ENCODE assay signal across 17 cellular contexts in genomic region chr6:165684333-165684732, GRCh38. TPM values are rescaled to one million over a fixed set of nuclear protein-coding genes. Genes with fewer than 3 reads are reported as not detected.
"Had no signal": no experiment of that assay in that cellular context is flagged by ENCODE, and none has a peak within 500 bp of the region (broad histone marks: within the 10 kb centered on the region; RNA-seq: fewer than 3 reads in every experiment).

No MANE protein-coding gene starts in this region.

- DNase-seq: activated CD4-positive, alpha-beta T cell treated with anti-CD3 and anti-CD28 coated beads for 4 hours; activated CD4-positive, alpha-beta T cell treated with anti-CD3 and anti-CD28 coated beads, Interleukin-2, amount 50 U/mL, for 4 hours; activated effector memory CD4-positive, alpha-beta T cell treated with Interleukin-2 at 50 U/mL for 16 hours; activated naive CD4-positive, alpha-beta T cell treated with Interleukin-2 at 50 U/mL for 16 hours; activated T-cell treated with anti-CD3 and anti-CD28 coated beads for 4 hours; anterior cingulate cortex; effector CD8-positive, alpha-beta T cell; gastrocnemius medialis; glutamatergic neuron; left ventricle myocardium inferior; mesendoderm; natural killer cell; stimulated activated CD4-positive, alpha-beta T cell treated with anti-CD3 and anti-CD28 coated beads, Interleukin-15, amount 100 ng/mL, for 24 hours; stimulated activated CD4-positive, alpha-beta T cell treated with anti-CD3 and anti-CD28 coated beads, Interleukin-2, amount 100 ng/mL, for 24 hours; stimulated activated naive CD4-positive, alpha-beta T cell; tibial artery; upper lobe of right lung had no signal

- ATAC-seq: gastrocnemius medialis, natural killer cell, upper lobe of right lung had no signal

RNA-seq across cellular contexts. Expression of gene PDE10A, which starts 21.3 kb away (rescaled TPM):
- total RNA-seq: natural killer cell had no signal
